ENCODE assay signal across 21 cellular contexts in the genomic region with DNA sequence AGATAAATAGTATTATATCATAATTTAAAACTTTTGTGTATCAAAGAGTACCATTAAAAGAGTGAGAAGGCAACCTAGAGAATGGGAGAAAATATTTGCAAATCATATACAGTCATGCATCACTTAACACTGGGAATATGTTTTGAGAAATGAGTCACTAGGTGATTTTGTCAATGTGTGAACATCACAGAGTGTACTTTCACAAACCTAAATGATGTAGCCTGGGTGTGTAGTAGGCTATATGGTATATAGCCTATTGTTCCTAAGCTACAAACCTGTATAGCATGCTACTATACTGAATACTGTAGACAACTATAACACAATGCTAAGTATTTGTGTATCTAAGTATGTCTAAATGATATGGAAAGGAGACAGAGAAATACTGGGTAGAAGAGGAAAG. TPM values are rescaled to one million over a fixed set of nuclear protein-coding genes. Genes with fewer than 3 reads are reported as not detected.
DNase-seq lines count a peak whose midpoint lies in the region; ATAC-seq and TF ChIP-seq lines count a peak whose summit lies in the region.
"Had no signal": no experiment of that assay in that cellular context is flagged by ENCODE, and none has a peak within 500 bp of the region (broad histone marks: within the 10 kb centered on the region; RNA-seq: fewer than 3 reads in every experiment).

No MANE protein-coding gene starts in this region.

- H3K27ac ChIP-seq in breast epithelium (no peak overlapping the region), mesendoderm (ENCODE audit: low read depth, low read length) (no peak overlapping the region)
- H3K27ac ChIP-seq: RWPE1, SJCRH30 had no signal

- H2BK5ac ChIP-seq in mesendoderm (ENCODE audit: low read length) = no peak overlapping the region

- H2BK120ac ChIP-seq in mesendoderm (ENCODE audit: low read depth, low read length) = no peak overlapping the region

- H3K4me2 ChIP-seq in mesendoderm (ENCODE audit: low read length) = no peak overlapping the region

- H3K9me3 ChIP-seq in breast epithelium = no peaks in the 10 kb centered on the region
- H3K9me3 ChIP-seq: MG63, SJCRH30 had no signal

- TF ChIP-seq POLR2A in breast epithelium (IDR thresholded peaks at IDR 0.05) = no peak

- no peak overlapping the region for H3K56ac ChIP-seq in mesendoderm (ENCODE audit: low read length)

- no peaks in the 10 kb centered on the region for H3K36me3 Mint-ChIP-seq in MCF 10A (ENCODE audit: insufficient read depth, unreplicated experiment)
- H3K36me3 Mint-ChIP-seq in activated T-helper 17 cell treated with anti-CD3 and anti-CD28 coated beads, Interleukin-2, amount 50 U/mL, for 72 hours (ENCODE audit: low read depth) = no peaks in the 10 kb centered on the region

- POLR2A ChIA-PET in MCF 10A (lab: Yijun Ruan, JAX) = no interaction called here

- no peak overlapping the region for H2BK15ac ChIP-seq in mesendoderm (replicated peaks; ENCODE audit: low read depth)

- BruUV-seq in MCF 10A (replicated peaks; lab: Mats Ljungman, UMichigan) = no TSS peak

- no peak overlapping the region for H3K27ac Mint-ChIP-seq in MCF 10A (ENCODE audit: low read depth, unreplicated experiment)
- no peak overlapping the region for H3K27ac Mint-ChIP-seq in activated T-helper 17 cell treated with anti-CD3 and anti-CD28 coated beads, Interleukin-2, amount 50 U/mL, for 72 hours
- H3K27ac Mint-ChIP-seq: CD8-positive, alpha-beta memory T cell; HFFc6 had no signal

- intact Hi-C loops in MCF 10A (cut with micrococcal nuclease) = no loop called here
- intact Hi-C loops in breast epithelium (cut with DNase I; ENCODE audit: low total_unique reads) = no loop called here

- no peak overlapping the region for H2AK5ac ChIP-seq in mesendoderm (ENCODE audit: low read length)

- H3K4me3 ChIP-seq in breast epithelium = no peak overlapping the region
- no peak overlapping the region for H3K4me3 ChIP-seq in fibroblast of mammary gland (ENCODE audit: control insufficient read depth, low read depth, low read length)
- H3K4me3 ChIP-seq in mesendoderm (ENCODE audit: low read length) = no peak overlapping the region
- H3K4me3 ChIP-seq: MG63, SJCRH30 had no signal

- ATAC-seq in activated T-helper 17 cell treated with anti-CD3 and anti-CD28 coated beads, Interleukin-2, amount 50 U/mL, for 72 hours (replicated peaks) = peak; percentile 89
- ATAC-seq in left lobe of liver = no peak

- no peaks in the 10 kb centered on the region for H3K27me3 Mint-ChIP-seq in MCF 10A (ENCODE audit: insufficient read depth, unreplicated experiment)
- H3K27me3 Mint-ChIP-seq in activated T-helper 17 cell treated with anti-CD3 and anti-CD28 coated beads, Interleukin-2, amount 50 U/mL, for 72 hours = peaks cover 3% of the 10 kb centered on the region

- H3K9me3 Mint-ChIP-seq in MCF 10A (ENCODE audit: unreplicated experiment) = no peaks in the 10 kb centered on the region
- no peaks in the 10 kb centered on the region for H3K9me3 Mint-ChIP-seq in activated T-helper 17 cell treated with anti-CD3 and anti-CD28 coated beads, Interleukin-2, amount 50 U/mL, for 72 hours
- H3K9me3 Mint-ChIP-seq: CD8-positive, alpha-beta memory T cell; HFFc6 had no signal

- TF ChIP-seq CTCF in MCF 10A (IDR thresholded peaks at IDR 0.05; ENCODE audit: unreplicated experiment) (no peak), breast epithelium (IDR thresholded peaks at IDR 0.05) (no peak), fibroblast of mammary gland (conservative IDR thresholded peaks at IDR 0.05; ENCODE audit: control insufficient read depth, insufficient read depth, low read depth, low read length) (no peak)

- H3K4me1 ChIP-seq in breast epithelium (no peaks in the 10 kb centered on the region), mesendoderm (ENCODE audit: control insufficient read depth, low read depth, low read length) (no peaks in the 10 kb centered on the region)
- H3K4me1 ChIP-seq: SJCRH30 had no signal

- H3K9ac ChIP-seq in mesendoderm (ENCODE audit: low read length) = no peak overlapping the region

- no peak overlapping the region for H3K4ac ChIP-seq in mesendoderm (ENCODE audit: low read depth, low read length)

- no peaks in the 10 kb centered on the region for H3K79me2 ChIP-seq in mesendoderm (ENCODE audit: control insufficient read depth, insufficient read depth, low read length)

- H3K79me1 ChIP-seq in mesendoderm (ENCODE audit: low read length) = no peaks in the 10 kb centered on the region

- CTCF ChIA-PET in MCF 10A (lab: Yijun Ruan, JAX) = interaction anchor here (0.9 kb wide), 1 partner anchor 138 kb away, joined by 4 read pairs; no protein-coding TSS in a partner anchor

- DNase-seq in MCF 10A (ENCODE audit: unreplicated experiment) = peak; percentile 32
- DNase-seq in breast epithelium (ENCODE audit: low spot score in 2 of 2) = no peak
- peak; percentile 12 for DNase-seq in fibroblast of mammary gland (ENCODE audit: low read depth)
- DNase-seq in left lobe of liver (ENCODE audit: low spot score) = no peak
- no peak for DNase-seq in activated effector memory CD4-positive, alpha-beta T cell treated with Interleukin-2 at 50 U/mL for 16 hours
- no peak for DNase-seq in mesendoderm
- DNase-seq: ACHN; C1 segment of cervical spinal cord; CD8-positive, alpha-beta memory T cell; DMS79 treated with DMSO at 0.1 percent for 48 hours; HFFc6; Karpas-422; MG63; NCI-H1048; NCI-H1436 treated with DMSO at 0.1 percent for 48 hours; NCI-H2029; NCI-H345; NCI-H524 treated with DMSO at 0.1 percent for 48 hours; SJCRH30 had no signal

- no peak overlapping the region for H3K18ac ChIP-seq in mesendoderm (ENCODE audit: low read length)

- H4K8ac ChIP-seq in mesendoderm (ENCODE audit: low read depth, low read length) = no peak overlapping the region

- H3K36me3 ChIP-seq in breast epithelium (no peaks in the 10 kb centered on the region), mesendoderm (ENCODE audit: control insufficient read depth, insufficient read depth, low read length) (no peaks in the 10 kb centered on the region)
- H3K36me3 ChIP-seq: MG63, SJCRH30 had no signal

- H3K4me3 Mint-ChIP-seq in MCF 10A (ENCODE audit: unreplicated experiment) = no peak overlapping the region
- no peak overlapping the region for H3K4me3 Mint-ChIP-seq in activated T-helper 17 cell treated with anti-CD3 and anti-CD28 coated beads, Interleukin-2, amount 50 U/mL, for 72 hours
- H3K4me3 Mint-ChIP-seq: CD8-positive, alpha-beta memory T cell; HFFc6 had no signal

- H3K27me3 ChIP-seq in breast epithelium (no peaks in the 10 kb centered on the region), mesendoderm (ENCODE audit: insufficient read depth, low read length, poor library complexity) (no peaks in the 10 kb centered on the region)
- H3K27me3 ChIP-seq: MG63, SJCRH30 had no signal

- no peak overlapping the region for H3K23ac ChIP-seq in mesendoderm (ENCODE audit: low read length)

- H4K5ac ChIP-seq in mesendoderm (ENCODE audit: low read length) = no peak overlapping the region

- H3K4me1 Mint-ChIP-seq in MCF 10A (ENCODE audit: insufficient read depth, unreplicated experiment) = peaks cover 7% of the 10 kb centered on the region
- no peaks in the 10 kb centered on the region for H3K4me1 Mint-ChIP-seq in activated T-helper 17 cell treated with anti-CD3 and anti-CD28 coated beads, Interleukin-2, amount 50 U/mL, for 72 hours
- H3K4me1 Mint-ChIP-seq: CD8-positive, alpha-beta memory T cell had no signal

RNA-seq across cellular contexts. Expression of a gene that starts 48.0 kb away (rescaled TPM):
- 21.9 and 29.8 TPM in 2 replicates for total RNA-seq in MCF 10A (2022)
- total RNA-seq in breast epithelium = 10 to 100 TPM; 31.7 to 72.7 (median 48.8) TPM
- total RNA-seq in activated T-helper 17 cell treated with anti-CD3 and anti-CD28 coated beads, Interleukin-2, amount 50 U/mL, for 72 hours = 10 to 100 TPM; 29.0 to 33.6 TPM
- 9.4 TPM for total RNA-seq in left lobe of liver
- 15.0 TPM for polyA plus RNA-seq in mesendoderm (2013, experiment 1 of 2)
- 14.5 TPM for polyA plus RNA-seq in mesendoderm (2013, experiment 2 of 2)

Comparison
In these comparisons a context has a peak if more than half of its experiments do, and no peak if none do; other contexts are left out.
1. DNase-seq: peak in MCF 10A (single experiment) and fibroblast of mammary gland (single experiment); none in breast epithelium (0 of 2), left lobe of liver (single experiment), activated effector memory CD4-positive, alpha-beta T cell treated with Interleukin-2 at 50 U/mL for 16 hours (single experiment) and mesendoderm (single experiment).